Comparison of ENCODE assay signal across 1 cellular context in the genomic region with DNA sequence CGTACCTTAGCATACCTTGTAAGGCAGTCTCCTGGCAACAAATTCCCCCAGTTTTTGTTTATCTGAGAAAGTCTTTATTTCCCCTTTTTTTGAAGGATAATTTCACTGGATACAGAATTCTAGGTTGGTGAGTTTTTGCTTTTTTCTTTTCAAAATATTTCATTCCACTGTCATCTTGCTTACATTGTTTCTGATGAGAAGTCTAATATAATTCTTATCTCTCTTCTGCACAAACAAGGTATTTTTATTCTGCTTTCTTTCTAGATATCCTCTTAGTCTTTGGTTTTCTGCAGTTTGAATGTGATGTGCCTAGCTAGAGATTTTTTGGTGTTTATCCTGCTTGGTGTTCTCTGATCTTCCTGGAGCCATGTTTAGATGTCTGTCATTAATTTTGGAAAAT.
TF ChIP-seq lines count a peak whose summit lies in the region.

No MANE protein-coding gene starts in this region.

TF ChIP-seq in GM12878, 131 proteins besides CTCF, POLR2A, EP300 and RAD21:
- 0 out of 2 replicates have a peak, but pooled peaks have one; percentile 43 for TF ChIP-seq CBX5 (IDR thresholded peaks at IDR 0.05; ENCODE audit: low read depth)
- no peak for TF ChIP-seq PML (IDR thresholded peaks at IDR 0.05; ENCODE audit: low read length)
- no peak for TF ChIP-seq RELB (IDR thresholded peaks at IDR 0.05; ENCODE audit: low read depth)
